In genomic region chr2:58428553-58429284, GRCh38 we compare ENCODE assay signal across 8 cellular contexts.
DNase-seq lines count a peak whose midpoint lies in the region; ATAC-seq and TF ChIP-seq lines count a peak whose summit lies in the region.

No MANE protein-coding gene starts in this region.

- no peak overlapping the region for H2AFZ ChIP-seq in mesenchymal stem cell (ENCODE audit: low read depth, low read length)

- H3K4me3 Mint-ChIP-seq in T-helper 1 cell treated with Interleukin-12 subunit alpha and Interleukin-12 subunit beta and Interleukin-4 antibody, amounts not matched to agents 30 μg/mL and 1 μg/mL, for 36 hours = peak overlapping the region; percentile 60
- peak overlapping the region; percentile 80 for H3K4me3 Mint-ChIP-seq in MCF 10A (ENCODE audit: unreplicated experiment)

- H3K27ac Mint-ChIP-seq in T-helper 1 cell treated with Interleukin-12 subunit alpha and Interleukin-12 subunit beta and Interleukin-4 antibody, amounts not matched to agents 30 μg/mL and 1 μg/mL, for 36 hours = no peak overlapping the region
- H3K27ac Mint-ChIP-seq in MCF 10A (ENCODE audit: low read depth, unreplicated experiment) = no peak overlapping the region

- H3K9me3 ChIP-seq in HUES6 (ENCODE audit: control insufficient read depth, insufficient read depth, low read depth, low read length) = no peaks in the 10 kb centered on the region
- H3K9me3 ChIP-seq in mesenchymal stem cell (ENCODE audit: control insufficient read depth, low read length) = no peaks in the 10 kb centered on the region

- no peak overlapping the region for H4K8ac ChIP-seq in mesenchymal stem cell (ENCODE audit: low read length)

- H3K4me2 ChIP-seq in mesenchymal stem cell (ENCODE audit: low read length, poor library complexity, severe bottlenecking) = peak overlapping the region; percentile 96

- H3K27me3 ChIP-seq in HUES6 (ENCODE audit: control insufficient read depth, insufficient read depth, low read length) = no peaks in the 10 kb centered on the region
- peaks cover 5 to 44% of the 10 kb centered on the region in 2 experiments for H3K27me3 ChIP-seq in mesenchymal stem cell (ENCODE audit: control insufficient read depth in 1 of 2, insufficient read depth in 1 of 2, low read length in 2 of 2)

- no peak for ATAC-seq in GM21825 (IDR thresholded peaks at IDR 0.05; ENCODE audit: unreplicated experiment)

- intact Hi-C loops in MCF 10A (cut with micrococcal nuclease) = no loop called here
- intact Hi-C loops in lower leg skin (cut with DNase I; ENCODE audit: low total_unique reads) = no loop called here

- no peaks in the 10 kb centered on the region for H3K4me1 Mint-ChIP-seq in T-helper 1 cell treated with Interleukin-12 subunit alpha and Interleukin-12 subunit beta and Interleukin-4 antibody, amounts not matched to agents 30 μg/mL and 1 μg/mL, for 36 hours (ENCODE audit: low read depth)
- peaks cover 5% of the 10 kb centered on the region for H3K4me1 Mint-ChIP-seq in MCF 10A (ENCODE audit: insufficient read depth, unreplicated experiment)

- H3K9ac ChIP-seq in HUES6 (ENCODE audit: low read length) (peak overlapping the region; percentile 91), mesenchymal stem cell (ENCODE audit: low read length) (no peak overlapping the region)

- 3% methylated on average over 20 of the region's 43 CpGs for WGBS in mesenchymal stem cell
- 4 to 5% methylated on average over 24 to 34 of the region's 43 CpGs for WGBS in lower leg skin, 2 donors

- H3K23ac ChIP-seq in mesenchymal stem cell (ENCODE audit: low read length in 2 of 2) = no peak overlapping the region

- no peaks in the 10 kb centered on the region for H3K79me1 ChIP-seq in mesenchymal stem cell (replicated peaks; ENCODE audit: low read length, poor library complexity, severe bottlenecking)

- no peak overlapping the region for H2BK15ac ChIP-seq in mesenchymal stem cell (ENCODE audit: low read depth, poor library complexity, severe bottlenecking)

- no peak overlapping the region for H2BK5ac ChIP-seq in mesenchymal stem cell (ENCODE audit: low read depth, low read length, poor library complexity, severe bottlenecking)

- no peak overlapping the region for H2BK120ac ChIP-seq in mesenchymal stem cell (ENCODE audit: low read depth, low read length)

- no peak overlapping the region for H3K4ac ChIP-seq in mesenchymal stem cell (ENCODE audit: low read depth in 1 of 2, low read length in 2 of 2)

- H3K27ac ChIP-seq in HUES6 (ENCODE audit: low read depth, low read length) (peak overlapping the region; percentile 85; the same call in 1 of the 2 replicates), mesenchymal stem cell (ENCODE audit: low read length, poor library complexity, severe bottlenecking) (no peak overlapping the region)

- no peak for TF ChIP-seq POLR2A in lower leg skin (IDR thresholded peaks at IDR 0.05)

- H3K18ac ChIP-seq in mesenchymal stem cell (ENCODE audit: low read depth in 1 of 2, low read length in 2 of 2) = no peak overlapping the region

- no peak for TF ChIP-seq CTCF in MCF 10A (IDR thresholded peaks at IDR 0.05; ENCODE audit: unreplicated experiment)
- TF ChIP-seq CTCF in lower leg skin (IDR thresholded peaks at IDR 0.05) = no peak

- POLR2A ChIA-PET in MCF 10A (lab: Yijun Ruan, JAX) = interaction anchor here (0.7 to 1.5 kb wide), 3 partner anchors 222 to 381 kb away, joined by 3 to 5 read pairs (median 3); no protein-coding TSS in a partner anchor

- CTCF ChIA-PET in MCF 10A (lab: Yijun Ruan, JAX) = interaction anchor here (0.6 to 1.3 kb wide), 4 partner anchors 19 to 303 kb away, joined by 3 to 5 read pairs (median 4); no protein-coding TSS in a partner anchor

- DNase-seq in T-helper 1 cell = no peak
- peak; percentile 59 for DNase-seq in MCF 10A (ENCODE audit: unreplicated experiment)
- peak; percentile 22 for DNase-seq in mesenchymal stem cell
- no peak for DNase-seq in HPDE6-E6E7 (ENCODE audit: extremely low spot score)
- no peak for DNase-seq in lower leg skin (ENCODE audit: low spot score in 2 of 2)

- H4K91ac ChIP-seq in mesenchymal stem cell (ENCODE audit: low read length) = no peak overlapping the region

- H3K27me3 Mint-ChIP-seq in T-helper 1 cell treated with Interleukin-12 subunit alpha and Interleukin-12 subunit beta and Interleukin-4 antibody, amounts not matched to agents 30 μg/mL and 1 μg/mL, for 36 hours (ENCODE audit: low read depth) = peaks cover 48% of the 10 kb centered on the region
- H3K27me3 Mint-ChIP-seq in MCF 10A (ENCODE audit: insufficient read depth, unreplicated experiment) = no peaks in the 10 kb centered on the region

- peaks cover 36% of the 10 kb centered on the region for H3K4me1 ChIP-seq in HUES6 (ENCODE audit: control insufficient read depth, insufficient read depth, low read length)
- peaks cover 5% of the 10 kb centered on the region for H3K4me1 ChIP-seq in mesenchymal stem cell (ENCODE audit: control insufficient read depth, insufficient read depth, low read depth, low read length)

- H3K4me3 ChIP-seq in HUES6 (ENCODE audit: low read depth, low read length) = peak overlapping the region; percentile 71
- H3K4me3 ChIP-seq in mesenchymal stem cell (ENCODE audit: insufficient read depth in 1 of 2, low read depth in 1 of 2, low read length in 2 of 2) = peak overlapping the region; percentile 65 to 66
- H3K4me3 ChIP-seq in lower leg skin (ENCODE audit: low read depth, poor library complexity, severe bottlenecking) = no peak overlapping the region

- H2BK12ac ChIP-seq in mesenchymal stem cell (ENCODE audit: low read length in 2 of 2) = no peak overlapping the region

- H3K36me3 ChIP-seq in HUES6 (ENCODE audit: control insufficient read depth, insufficient read depth, low read length) (no peaks in the 10 kb centered on the region), mesenchymal stem cell (ENCODE audit: control insufficient read depth in 1 of 2, insufficient read depth in 2 of 2, low read depth in 1 of 2, low read length in 2 of 2) (no peaks in the 10 kb centered on the region)

- no peak overlapping the region for H2AK5ac ChIP-seq in mesenchymal stem cell (ENCODE audit: low read length, severe bottlenecking)

- no peak overlapping the region for H3K14ac ChIP-seq in mesenchymal stem cell (ENCODE audit: low read length in 2 of 2)

- H3K9me3 Mint-ChIP-seq in T-helper 1 cell treated with Interleukin-12 subunit alpha and Interleukin-12 subunit beta and Interleukin-4 antibody, amounts not matched to agents 30 μg/mL and 1 μg/mL, for 36 hours = no peaks in the 10 kb centered on the region
- H3K9me3 Mint-ChIP-seq in MCF 10A (ENCODE audit: unreplicated experiment) = no peaks in the 10 kb centered on the region

- H3K36me3 Mint-ChIP-seq in T-helper 1 cell treated with Interleukin-12 subunit alpha and Interleukin-12 subunit beta and Interleukin-4 antibody, amounts not matched to agents 30 μg/mL and 1 μg/mL, for 36 hours (ENCODE audit: low read depth) = no peaks in the 10 kb centered on the region
- no peaks in the 10 kb centered on the region for H3K36me3 Mint-ChIP-seq in MCF 10A (ENCODE audit: insufficient read depth, unreplicated experiment)

- BruUV-seq in MCF 10A (replicated peaks; lab: Mats Ljungman, UMichigan) = no TSS peak

Comparison
In these comparisons a context has a peak if more than half of its experiments do, and no peak if none do; other contexts are left out.
1. DNase-seq: peak in MCF 10A (single experiment) and mesenchymal stem cell (single experiment); none in T-helper 1 cell (0 of 5), HPDE6-E6E7 (single experiment) and lower leg skin (0 of 2).